In the genomic region with DNA sequence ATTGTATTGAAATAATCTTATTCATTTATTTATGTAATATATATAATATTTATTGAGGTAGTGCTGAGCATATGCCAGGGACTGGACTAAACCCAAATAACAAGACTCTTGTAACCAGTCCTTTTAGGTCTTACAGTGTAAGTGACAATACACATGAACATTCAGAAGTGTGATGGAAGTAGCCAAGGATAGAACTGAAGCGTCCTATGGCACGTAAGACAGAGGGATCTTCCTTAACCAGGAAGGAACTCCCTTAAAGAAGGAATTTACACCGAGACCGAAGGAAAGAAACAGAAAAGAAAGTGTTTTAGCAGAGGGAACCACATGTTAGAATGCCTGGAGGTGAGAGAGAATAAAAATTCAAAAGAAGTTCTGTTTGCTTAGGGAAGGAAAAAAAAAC, we compare ENCODE assay signal across 15 cellular contexts. TPM values are rescaled to one million over a fixed set of nuclear protein-coding genes. Genes with fewer than 3 reads are reported as not detected.
DNase-seq lines count a peak whose midpoint lies in the region; ATAC-seq and TF ChIP-seq lines count a peak whose summit lies in the region.
"Had no signal": no experiment of that assay in that cellular context is flagged by ENCODE, and none has a peak within 500 bp of the region (broad histone marks: within the 10 kb centered on the region; RNA-seq: fewer than 3 reads in every experiment).

No MANE protein-coding gene starts in this region.

- peak overlapping the region; percentile 91 for H3K56ac ChIP-seq in IMR-90 (ENCODE audit: extremely low read depth, insufficient read depth, low read length)

- no peak overlapping the region for H3K4me3 Mint-ChIP-seq in stimulated activated naive CD8-positive, alpha-beta T cell treated with anti-CD3 and anti-CD28 coated beads, Interleukin-15, amount 100 ng/mL, for 72 hours
- H3K4me3 Mint-ChIP-seq in effector memory CD8-positive, alpha-beta T cell = no peak overlapping the region
- H3K4me3 Mint-ChIP-seq: activated T-cell treated with anti-CD3 and anti-CD28 coated beads, Interleukin-2, amount 50 U/mL, for 4 hours had no signal

- ATAC-seq in IMR-90 (ENCODE audit: low read depth) (no peak; the same call in 1 of the 2 replicates), body of pancreas (no peak)
- no peak for ATAC-seq in stimulated activated naive CD8-positive, alpha-beta T cell treated with anti-CD3 and anti-CD28 coated beads, Interleukin-15, amount 100 ng/mL, for 72 hours
- ATAC-seq in effector memory CD8-positive, alpha-beta T cell (replicated peaks) = no peak
- ATAC-seq: activated T-cell treated with anti-CD3 and anti-CD28 coated beads, Interleukin-2, amount 50 U/mL, for 4 hours had no signal

- peak overlapping the region; percentile 100 for H4K5ac ChIP-seq in IMR-90 (ENCODE audit: low read depth, low read length)

- intact Hi-C loops in IMR-90 (cut with micrococcal nuclease) (no loop called here), body of pancreas (cut with DNase I) (no loop called here)

- H3K9ac ChIP-seq in IMR-90 (ENCODE audit: low read depth, low read length) = peak overlapping the region; percentile 55; the same call in 1 of the 2 replicates

- peak overlapping the region; percentile 99 for H2BK5ac ChIP-seq in IMR-90 (ENCODE audit: low read depth, low read length, poor library complexity, severe bottlenecking)

- H4K8ac ChIP-seq in IMR-90 (ENCODE audit: low read depth in 2 of 2, low read length in 2 of 2) = peak overlapping the region; percentile 98

- H3K27ac ChIP-seq in IMR-90 (ENCODE audit: insufficient read depth, low read length) = peak overlapping the region; percentile 85
- H3K27ac ChIP-seq in body of pancreas = peak overlapping the region in 3 of 4 donors; percentile 70 to 84 (median 72)
- H3K27ac ChIP-seq in thymus (ENCODE audit: low read depth) = peak overlapping the region; percentile 67

- H2AK9ac ChIP-seq in IMR-90 (replicated peaks; ENCODE audit: low read depth, low read length, poor library complexity) = peak overlapping the region; percentile 45

- H3K27me3 ChIP-seq in IMR-90 (ENCODE audit: control insufficient read depth, insufficient read depth, low read length) = no peaks in the 10 kb centered on the region
- H3K27me3 ChIP-seq in body of pancreas = no peaks in the 10 kb centered on the region
- no peaks in the 10 kb centered on the region for H3K27me3 ChIP-seq in thymus (ENCODE audit: control insufficient read depth, insufficient read depth)
- H3K27me3 ChIP-seq: ovary had no signal

- peak overlapping the region; percentile 99 for H2BK15ac ChIP-seq in IMR-90 (ENCODE audit: low read depth, low read length)

- CTCF ChIA-PET in IMR-90 (lab: Yijun Ruan, JAX) = interaction anchor here (1.1 kb wide), 1 partner anchor 385 kb away, joined by 3 read pairs; no protein-coding TSS in a partner anchor

- no peak for DNase-seq in IMR-90
- DNase-seq in body of pancreas = no peak
- DNase-seq in kidney glomerular epithelial cell (lab: John Stamatoyannopoulos, UW) = peak; percentile 85
- DNase-seq in stimulated activated naive CD8-positive, alpha-beta T cell treated with anti-CD3 and anti-CD28 coated beads, Interleukin-15, amount 100 ng/mL, for 72 hours = no peak
- no peak for DNase-seq in stimulated activated CD4-positive, alpha-beta T cell treated with anti-CD3 and anti-CD28 coated beads, Interleukin-4, amount 100 ng/mL, for 4 hours
- no peak for DNase-seq in effector memory CD8-positive, alpha-beta T cell
- no peak for DNase-seq in NCI-H1105 treated with DMSO at 0.1 percent for 48 hours (lab: John Stamatoyannopoulos, UW)
- DNase-seq: activated CD4-positive, CD25-positive, alpha-beta regulatory T cell; activated T-cell treated with anti-CD3 and anti-CD28 coated beads, Interleukin-2, amount 50 U/mL, for 4 hours; caudate nucleus; kidney; NCI-H524 treated with DMSO at 0.1 percent for 48 hours; ovary; stimulated activated CD4-positive, alpha-beta T cell treated with anti-CD3 and anti-CD28 coated beads, Interleukin-4, amount 100 ng/mL, for 1 hour had no signal

- H3K23ac ChIP-seq in IMR-90 (ENCODE audit: low read depth, low read length) = peak overlapping the region; percentile 98

- no peak overlapping the region for H3K4me3 ChIP-seq in IMR-90 (ENCODE audit: insufficient read depth, low read depth, low read length)
- H3K4me3 ChIP-seq in body of pancreas = no peak overlapping the region
- no peak overlapping the region for H3K4me3 ChIP-seq in thymus (ENCODE audit: low read length)
- H3K4me3 ChIP-seq: ovary had no signal

- no peaks in the 10 kb centered on the region for H3K4me1 Mint-ChIP-seq in stimulated activated naive CD8-positive, alpha-beta T cell treated with anti-CD3 and anti-CD28 coated beads, Interleukin-15, amount 100 ng/mL, for 72 hours
- H3K4me1 Mint-ChIP-seq in effector memory CD8-positive, alpha-beta T cell (ENCODE audit: low read depth in 2 of 2) = no peaks in the 10 kb centered on the region

- H3K4me1 ChIP-seq in IMR-90 (ENCODE audit: control insufficient read depth, insufficient read depth, low read length) = peaks cover 10% of the 10 kb centered on the region
- H3K4me1 ChIP-seq in body of pancreas = peaks cover 16% of the 10 kb centered on the region
- no peaks in the 10 kb centered on the region for H3K4me1 ChIP-seq in thymus (ENCODE audit: control insufficient read depth, insufficient read depth, low read length)

- H3K4me2 ChIP-seq in IMR-90 (ENCODE audit: low read depth, low read length) = peak overlapping the region; percentile 73; the same call in 1 of the 2 replicates

- H3K9me3 ChIP-seq in IMR-90 (ENCODE audit: control insufficient read depth, insufficient read depth, low read length) (no peaks in the 10 kb centered on the region), body of pancreas (no peaks in the 10 kb centered on the region), thymus (ENCODE audit: control insufficient read depth) (no peaks in the 10 kb centered on the region)
- H3K9me3 ChIP-seq: ovary had no signal

- WGBS in IMR-90 (ENCODE audit: extremely low coverage in 2 of 2, insufficient read length in 1 of 2), 2 experiments = 90% methylated on average over 2 of the region's 4 CpGs; no CpG with 5 or more reads in 1 of the 2 experiments
- 74 to 86% methylated on average over 4 of the region's 4 CpGs for WGBS in body of pancreas, 2 donors
- 92% methylated on average over 4 of the region's 4 CpGs for WGBS in thymus

- in situ Hi-C loops in IMR-90 (cut with MboI; ENCODE audit: low sequenced_read_pairs) = no loop called here

- peak overlapping the region; percentile 99 for H2AK5ac ChIP-seq in IMR-90 (ENCODE audit: low read depth, low read length)

- peak overlapping the region; percentile 100 for H3K18ac ChIP-seq in IMR-90 (ENCODE audit: low read depth, low read length)

- TF ChIP-seq CTCF in IMR-90 (conservative IDR thresholded peaks at IDR 0.05; ENCODE audit: low read depth, low read length) (no peak), body of pancreas (IDR thresholded peaks at IDR 0.05) (no peak)

- no peaks in the 10 kb centered on the region for H3K36me3 ChIP-seq in IMR-90 (ENCODE audit: control insufficient read depth, insufficient read depth, low read length)
- no peaks in the 10 kb centered on the region for H3K36me3 ChIP-seq in body of pancreas (replicated peaks in 1 of 2; ENCODE audit: insufficient read depth in 1 of 2, low read depth in 2 of 2)
- H3K36me3 ChIP-seq in thymus (ENCODE audit: control insufficient read depth, insufficient read depth) = no peaks in the 10 kb centered on the region
- H3K36me3 ChIP-seq: ovary had no signal

- H4K91ac ChIP-seq in IMR-90 (ENCODE audit: insufficient read depth, low read depth, low read length) = peak overlapping the region; percentile 96

- H3K27me3 Mint-ChIP-seq in stimulated activated naive CD8-positive, alpha-beta T cell treated with anti-CD3 and anti-CD28 coated beads, Interleukin-15, amount 100 ng/mL, for 72 hours = peaks cover 19% of the 10 kb centered on the region
- peaks cover 9 to 25% of the 10 kb centered on the region in 2 donors for H3K27me3 Mint-ChIP-seq in effector memory CD8-positive, alpha-beta T cell

- H2BK20ac ChIP-seq in IMR-90 (ENCODE audit: low read depth, low read length) = peak overlapping the region; percentile 99

- H3K36me3 Mint-ChIP-seq in effector memory CD8-positive, alpha-beta T cell (ENCODE audit: insufficient read depth) = no peaks in the 10 kb centered on the region

- H4K20me1 ChIP-seq in IMR-90 (ENCODE audit: insufficient read depth, low read length) = no peaks in the 10 kb centered on the region

- TF ChIP-seq POLR2A in IMR-90 (IDR thresholded peaks at IDR 0.05; ENCODE audit: low read depth, low read length) (no peak), body of pancreas (IDR thresholded peaks at IDR 0.05) (no peak)

- H3K79me1 ChIP-seq in IMR-90 (ENCODE audit: low read depth in 1 of 2, low read length in 2 of 2) = no peaks in the 10 kb centered on the region

- dilution Hi-C loops in IMR-90 (cut with HindIII; ENCODE audit: low sequenced_read_pairs, unreplicated experiment) = no loop called here

- POLR2A ChIA-PET in IMR-90 (lab: Charles Lee; ENCODE audit: unreplicated experiment) = no interaction called here

- H3K9me1 ChIP-seq in IMR-90 (ENCODE audit: insufficient read depth, low read length) = peaks cover 6% of the 10 kb centered on the region; the same call in 1 of the 2 replicates

- peak overlapping the region; percentile 97; the same call in 1 of the 2 replicates for H3K4ac ChIP-seq in IMR-90 (ENCODE audit: low read depth, low read length)

- no peak overlapping the region for H2AFZ ChIP-seq in IMR-90 (replicated peaks; ENCODE audit: low read length, poor library complexity)

- H3K27ac Mint-ChIP-seq in stimulated activated naive CD8-positive, alpha-beta T cell treated with anti-CD3 and anti-CD28 coated beads, Interleukin-15, amount 100 ng/mL, for 72 hours = no peak overlapping the region
- no peak overlapping the region for H3K27ac Mint-ChIP-seq in effector memory CD8-positive, alpha-beta T cell

- H3K14ac ChIP-seq in IMR-90 (replicated peaks; ENCODE audit: low read depth, low read length) = peak overlapping the region; percentile 98

- peaks cover 0 to 17% of the 10 kb centered on the region in 2 donors for H3K9me3 Mint-ChIP-seq in stimulated activated naive CD8-positive, alpha-beta T cell treated with anti-CD3 and anti-CD28 coated beads, Interleukin-15, amount 100 ng/mL, for 72 hours
- peaks cover 0 to 4% of the 10 kb centered on the region in 2 donors for H3K9me3 Mint-ChIP-seq in effector memory CD8-positive, alpha-beta T cell
- H3K9me3 Mint-ChIP-seq: activated T-cell treated with anti-CD3 and anti-CD28 coated beads, Interleukin-2, amount 50 U/mL, for 4 hours had no signal

- peak overlapping the region; percentile 99 for H2BK120ac ChIP-seq in IMR-90 (ENCODE audit: low read depth, low read length)

- no peak for TF ChIP-seq RAD21 in IMR-90 (IDR thresholded peaks at IDR 0.05; ENCODE audit: low read length)

- no TSS peak for BruUV-seq in IMR-90 (replicated peaks; lab: Mats Ljungman, UMichigan)

RNA-seq across cellular contexts. Expression of a gene that starts 23.6 kb away (rescaled TPM):
- total RNA-seq in IMR-90 (2012; rRNA removed) (4.7 and 7.2 TPM in 2 replicates), body of pancreas (10 to 100 TPM; 33.3 to 57.9 TPM)
- polyA plus RNA-seq in IMR-90 (2012; rRNA removed) (6.3 and 7.3 TPM in 2 replicates), thymus (62.2 TPM)
- 3.2 and 5.2 TPM in 2 replicates for polyA plus RNA-seq in IMR-90 (2012; cell fraction: cytosol; rRNA removed)
- polyA plus RNA-seq in IMR-90 (2012; cell fraction: nucleus; rRNA removed; ENCODE audit: low replicate concordance) = 2.0 and 8.6 TPM in 2 replicates

RNA-seq across cellular contexts. Expression of a gene that starts 42.1 kb away (rescaled TPM):
- total RNA-seq in IMR-90 (2012; rRNA removed) (under 0.01 TPM in 2 replicates), body of pancreas (1 to 10 TPM in 1 of 2 donors, not detected in 1; 4.4 TPM)
- polyA plus RNA-seq in IMR-90 (2012; rRNA removed) (0.09 and 0.22 TPM in 2 replicates), thymus (1.3 TPM)
- polyA plus RNA-seq in IMR-90 (2012; cell fraction: cytosol; rRNA removed) = 0.13 TPM in 1 of 2 replicates, not detected in the other
- 0.02 and 0.07 TPM in 2 replicates for polyA plus RNA-seq in IMR-90 (2012; cell fraction: nucleus; rRNA removed; ENCODE audit: low replicate concordance)
- total RNA-seq: activated T-cell treated with anti-CD3 and anti-CD28 coated beads, Interleukin-2, amount 50 U/mL, for 4 hours had no signal
